In the genomic region with DNA sequence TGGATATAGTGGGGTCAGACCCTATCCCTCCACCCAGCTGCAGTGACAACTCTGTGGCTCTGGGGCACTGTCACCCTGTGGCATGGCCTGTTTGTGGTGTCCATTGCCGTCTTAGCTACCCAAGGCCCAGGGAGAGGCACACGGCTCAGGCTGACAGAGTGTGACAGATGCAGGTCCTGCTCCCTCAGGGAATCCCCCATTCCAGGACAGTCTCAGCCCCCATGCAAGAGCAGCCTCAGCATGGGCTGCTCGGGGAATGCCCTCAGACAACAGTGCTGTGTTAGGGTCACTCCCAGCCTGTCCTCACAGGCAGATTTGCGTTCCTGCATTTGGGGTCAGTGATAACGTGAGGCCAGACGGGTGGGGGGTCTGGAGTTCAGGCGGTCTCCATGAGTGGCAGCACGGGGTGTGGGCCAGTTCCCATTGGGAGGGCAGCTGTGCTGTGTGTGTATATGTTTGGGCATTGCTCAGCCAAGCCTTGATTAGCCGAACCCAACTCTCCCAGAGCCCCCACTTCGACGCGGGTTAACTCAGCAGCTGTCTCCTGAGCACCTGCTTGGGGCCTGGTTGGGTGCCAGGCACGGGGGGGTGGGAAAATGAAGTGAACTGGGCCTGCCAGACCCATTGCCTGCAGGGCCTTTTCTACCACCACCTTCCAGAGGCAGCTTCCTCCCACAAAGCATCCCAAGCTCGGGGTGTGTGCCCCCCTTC, we compare ENCODE assay signal across 29 cellular contexts. TPM values are rescaled to one million over a fixed set of nuclear protein-coding genes. Genes with fewer than 3 reads are reported as not detected.
A peak's percentile ranks its signal among the peaks of the same experiment; 100 is the strongest.
DNase-seq lines count a peak whose midpoint lies in the region; ATAC-seq, FAIRE-seq and TF ChIP-seq lines count a peak whose summit lies in the region.
"Had no signal": no experiment of that assay in that cellular context is flagged by ENCODE, and none has a peak within 500 bp of the region (broad histone marks: within the 10 kb centered on the region; RNA-seq: fewer than 3 reads in every experiment).

No MANE protein-coding gene starts in this region.

- H3K27ac ChIP-seq in H1 (ENCODE audit: low read depth, low read length) = no peak overlapping the region
- H3K27ac ChIP-seq: epithelial cell of prostate, left lung, Peyer's patch, skin epidermis had no signal

- no peak overlapping the region for H3K4me3 ChIP-seq in H1 (ENCODE audit: extremely low read depth in 1 of 4, insufficient read depth in 2 of 4, low read depth in 3 of 4, low read length in 4 of 4)
- H3K4me3 ChIP-seq: left lung, Peyer's patch, skin epidermis had no signal

- no peak for FAIRE-seq in H1 (lab: Jason Lieb, UNC)
- FAIRE-seq: GM12891, H54, urothelium cell line had no signal

- no peak for TF ChIP-seq POLR2A in H1 (IDR thresholded peaks at IDR 0.05; ENCODE audit: control extremely low read depth in 1 of 2, low read depth in 2 of 2, low read length in 2 of 2)

- H3K14ac ChIP-seq in H1 (ENCODE audit: insufficient read length) = no peak overlapping the region

- H3K79me2 ChIP-seq in H1 (ENCODE audit: control insufficient read depth in 1 of 2, insufficient read depth in 2 of 2, low read length in 2 of 2) = no peaks in the 10 kb centered on the region

- H3K9me3 ChIP-seq in H1 (ENCODE audit: insufficient read depth in 2 of 2, low read depth in 1 of 2, low read length in 1 of 2) = peaks cover under 1 to 5% of the 10 kb centered on the region in 2 experiments; a peak in 2 of 4 replicates
- H3K9me3 ChIP-seq: left lung, Peyer's patch had no signal

- H3K79me1 ChIP-seq in H1 (ENCODE audit: low read depth, low read length) = no peaks in the 10 kb centered on the region

- H2BK5ac ChIP-seq in H1 (ENCODE audit: low read depth, low read length) = no peak overlapping the region

- CTCF ChIA-PET in H1 (lab: Charles Lee; ENCODE audit: partially characterized antibody) = interaction anchor here (1.2 to 1.5 kb wide), 2 partner anchors 13 to 15 kb away, joined by 4 read pairs; no protein-coding TSS in a partner anchor

- TF ChIP-seq CTCF in H1 (IDR thresholded peaks at IDR 0.05; ENCODE audit: control extremely low read depth in 1 of 3, insufficient read depth in 1 of 3, low read depth in 1 of 3, low read length in 3 of 3) = no peak

- no peak overlapping the region for H2BK20ac ChIP-seq in H1 (ENCODE audit: low read length)

- H3K4me3 Mint-ChIP-seq in immature natural killer cell = no peak overlapping the region
- H3K4me3 Mint-ChIP-seq in activated T-helper 17 cell treated with anti-CD3 and anti-CD28 coated beads, Interleukin-2, amount 50 U/mL, for 72 hours = no peak overlapping the region
- H3K4me3 Mint-ChIP-seq: activated CD4-positive, alpha-beta T cell treated with anti-CD3 and anti-CD28 coated beads, Interleukin-2, amount 10 ng/mL, durations not matched to agents 24 days and 14 days; activated naive CD8-positive, alpha-beta T cell; CD8-positive, alpha-beta T cell; T-cell had no signal

- no peak overlapping the region for H2BK120ac ChIP-seq in H1 (replicated peaks; ENCODE audit: low read depth, low read length)

- H4K5ac ChIP-seq in H1 (ENCODE audit: insufficient read length, low read depth, low read length) = no peak overlapping the region

- no peak overlapping the region for H3K23ac ChIP-seq in H1 (ENCODE audit: insufficient read length)

- H4K8ac ChIP-seq in H1 (ENCODE audit: extremely low read depth, insufficient read depth, low read length) = 0 out of 2 replicates have a peak overlapping the region, but pooled peaks have one; percentile 9

- H3K4ac ChIP-seq in H1 (replicated peaks; ENCODE audit: insufficient read length, low read depth, low read length) = no peak overlapping the region

- TF ChIP-seq EP300 in H1 (IDR thresholded peaks at IDR 0.05; ENCODE audit: borderline replicate concordance in 1 of 2, low read depth in 2 of 2, low read length in 2 of 2) = no peak

- peak overlapping the region; percentile 72; the same call in 1 of the 2 replicates for H2BK15ac ChIP-seq in H1 (ENCODE audit: low read length)

- no peak overlapping the region for H3K56ac ChIP-seq in H1 (replicated peaks; ENCODE audit: insufficient read length, low read depth, low read length)

- no peaks in the 10 kb centered on the region for H3K36me3 ChIP-seq in H1 (ENCODE audit: control insufficient read depth in 2 of 4, insufficient read depth in 4 of 4, low read length in 3 of 4)
- H3K36me3 ChIP-seq: left lung, Peyer's patch had no signal

- peaks cover 5 to 63% (median 38%) of the 10 kb centered on the region in 4 experiments for H3K27me3 ChIP-seq in H1 (replicated peaks in 1 of 4; ENCODE audit: control insufficient read depth in 3 of 4, extremely low read depth in 1 of 4, insufficient read depth in 3 of 4, low read length in 3 of 4)
- H3K27me3 ChIP-seq: left lung, Peyer's patch had no signal

- H2AFZ ChIP-seq in H1 (ENCODE audit: low read length) = no peak overlapping the region

- POLR2A ChIA-PET in H1 (lab: Charles Lee; ENCODE audit: partially characterized antibody) = no interaction called here

- no peaks in the 10 kb centered on the region for H3K36me3 Mint-ChIP-seq in immature natural killer cell
- H3K36me3 Mint-ChIP-seq in activated T-helper 17 cell treated with anti-CD3 and anti-CD28 coated beads, Interleukin-2, amount 50 U/mL, for 72 hours (ENCODE audit: low read depth) = no peaks in the 10 kb centered on the region

- peaks cover 0 to 7% (median 5%) of the 10 kb centered on the region in 3 donors for H3K27me3 Mint-ChIP-seq in immature natural killer cell (ENCODE audit: low read depth in 3 of 3)
- no peaks in the 10 kb centered on the region for H3K27me3 Mint-ChIP-seq in activated T-helper 17 cell treated with anti-CD3 and anti-CD28 coated beads, Interleukin-2, amount 50 U/mL, for 72 hours
- H3K27me3 Mint-ChIP-seq: activated CD4-positive, alpha-beta T cell treated with anti-CD3 and anti-CD28 coated beads, Interleukin-2, amount 10 ng/mL, durations not matched to agents 24 days and 14 days; activated naive CD8-positive, alpha-beta T cell; naive thymus-derived CD4-positive, alpha-beta T cell; T-cell had no signal

- H3K18ac ChIP-seq in H1 (ENCODE audit: extremely low read depth, low read length) = no peak overlapping the region

- H3K27ac Mint-ChIP-seq in immature natural killer cell = no peak overlapping the region
- H3K27ac Mint-ChIP-seq in activated T-helper 17 cell treated with anti-CD3 and anti-CD28 coated beads, Interleukin-2, amount 50 U/mL, for 72 hours = no peak overlapping the region
- H3K27ac Mint-ChIP-seq: activated CD4-positive, alpha-beta T cell treated with anti-CD3 and anti-CD28 coated beads, Interleukin-2, amount 10 ng/mL, durations not matched to agents 24 days and 14 days; activated naive CD8-positive, alpha-beta T cell; CD8-positive, alpha-beta T cell; naive thymus-derived CD4-positive, alpha-beta T cell; T-cell had no signal

- H3K4me1 Mint-ChIP-seq in immature natural killer cell = no peaks in the 10 kb centered on the region
- no peaks in the 10 kb centered on the region for H3K4me1 Mint-ChIP-seq in activated T-helper 17 cell treated with anti-CD3 and anti-CD28 coated beads, Interleukin-2, amount 50 U/mL, for 72 hours
- H3K4me1 Mint-ChIP-seq: activated CD4-positive, alpha-beta T cell treated with anti-CD3 and anti-CD28 coated beads, Interleukin-2, amount 10 ng/mL, durations not matched to agents 24 days and 14 days had no signal

- TF ChIP-seq RAD21 in H1 (IDR thresholded peaks at IDR 0.05 in 1 of 2, conservative IDR thresholded peaks at IDR 0.05 in 1 of 2; ENCODE audit: low read depth in 2 of 2, low read length in 2 of 2) = no peak

- no peaks in the 10 kb centered on the region; the same call in 1 of the 2 replicates for H3K23me2 ChIP-seq in H1 (ENCODE audit: low read depth, low read length)

- H3K4me1 ChIP-seq in H1 (replicated peaks in 1 of 4; ENCODE audit: control insufficient read depth in 3 of 4, insufficient read depth in 4 of 4, low read length in 3 of 4) = peaks cover 0 to 20% (median 12%) of the 10 kb centered on the region in 4 experiments; a peak in 6 of 7 replicates

- H3K9me3 Mint-ChIP-seq in immature natural killer cell = no peaks in the 10 kb centered on the region
- H3K9me3 Mint-ChIP-seq in activated T-helper 17 cell treated with anti-CD3 and anti-CD28 coated beads, Interleukin-2, amount 50 U/mL, for 72 hours = peaks cover 5% of the 10 kb centered on the region

- peak overlapping the region; percentile 46; the same call in 1 of the 2 replicates for H2AK5ac ChIP-seq in H1 (ENCODE audit: low read depth, low read length)

- intact Hi-C loops in left ventricle myocardium superior (cut with micrococcal nuclease) (no loop called here), Right ventricle myocardium inferior (cut with DNase I) (no loop called here), posterior vena cava (cut with DNase I) (loop anchor here in 1 of 2 donors (10.0 kb wide), 1 partner anchor 180 kb away; a partner anchor contains a TSS)

- peak overlapping the region; percentile 56; the same call in 1 of the 2 replicates for H2BK12ac ChIP-seq in H1 (ENCODE audit: low read depth, low read length)

- H4K91ac ChIP-seq in H1 (replicated peaks; ENCODE audit: insufficient read length, low read length) = no peak overlapping the region

- no peaks in the 10 kb centered on the region for H4K20me1 ChIP-seq in H1 (replicated peaks in 1 of 2; ENCODE audit: control insufficient read depth in 1 of 2, insufficient read depth in 2 of 2, low read length in 2 of 2)

- peak; percentile 20 for DNase-seq in left ventricle myocardium superior
- no peak for DNase-seq in Right ventricle myocardium inferior (ENCODE audit: missing footprints)
- DNase-seq in H1 (ENCODE audit: low read depth in 1 of 2, low spot score in 2 of 2) = no peak
- peak; percentile 58 for DNase-seq in posterior vena cava (ENCODE audit: low spot score)
- no peak for DNase-seq in hepatic stellate cell (ENCODE audit: low spot score)
- DNase-seq in immature natural killer cell = no peak
- DNase-seq: activated CD4-positive, alpha-beta T cell treated with anti-CD3 and anti-CD28 coated beads, Interleukin-2, amount 10 ng/mL, durations not matched to agents 24 days and 14 days; activated CD8-positive, alpha-beta memory T cell treated with anti-CD3 and anti-CD28 coated beads for 24 hours; activated effector memory CD4-positive, alpha-beta T cell treated with anti-CD3 and anti-CD28 coated beads, Interleukin-2, amount 50 U/mL, for 16 hours; CD8-positive, alpha-beta T cell; cortex of kidney; effector memory CD4-positive, alpha-beta T cell; naive thymus-derived CD4-positive, alpha-beta T cell; NCI-H1048; NCI-H1930; NCI-H2227 treated with DMSO at 0.1 percent for 48 hours; NCI-H526; occipital lobe; stimulated activated naive CD4-positive, alpha-beta T cell; T-cell had no signal

- H3K9ac ChIP-seq in H1 (replicated peaks in 1 of 4; ENCODE audit: extremely low read depth in 1 of 4, low read depth in 3 of 4, low read length in 3 of 4) = no peak overlapping the region

- ATAC-seq in left ventricle myocardium superior (no peak), Right ventricle myocardium inferior (no peak)
- ATAC-seq in activated T-helper 17 cell treated with anti-CD3 and anti-CD28 coated beads, Interleukin-2, amount 50 U/mL, for 72 hours (replicated peaks) = no peak
- ATAC-seq: CD8-positive, alpha-beta T cell; left lung; naive thymus-derived CD4-positive, alpha-beta T cell; T-cell had no signal

- WGBS in H1 (ENCODE audit: extremely low coverage in 1 of 2, insufficient coverage in 1 of 2, insufficient read length in 1 of 2, insufficient replicate concordance in 2 of 2, low coverage in 1 of 2, low lambda C conversion rate in 2 of 2, missing lambda C conversion rate in 1 of 2), 2 experiments = 88% methylated on average over 14 of the region's 14 CpGs; no CpG with 5 or more reads in 1 of the 2 experiments

- no peak overlapping the region for H3K4me2 ChIP-seq in H1 (ENCODE audit: insufficient read depth in 1 of 2, low read depth in 2 of 2, low read length in 2 of 2)

RNA-seq across cellular contexts. Expression of a gene that starts 5.3 kb away (rescaled TPM):
- total RNA-seq in left ventricle myocardium superior (0.35 TPM), Right ventricle myocardium inferior (0.32 TPM), posterior vena cava (1 to 10 TPM; 1.8 to 3.5 TPM)
- total RNA-seq in H1 (2021; fragmentation: NEBNext Ultra II Directional; extraction: Animal tissue kit (Norgen Biotek cat#: 25700)) = 1.2 TPM in 2 replicates
- polyA plus RNA-seq in H1 (2011; rRNA removed) (0.19 and 0.21 TPM in 2 replicates), immature natural killer cell (under 1 TPM in 2 of 3 donors, not detected in 1; 0.04 to 0.12 TPM)
- polyA plus RNA-seq in H1 (2011; cell fraction: cytosol; rRNA removed) = 0.08 TPM
- polyA plus RNA-seq in H1 (2011; cell fraction: nucleus; rRNA removed) = 2.4 TPM
- 0.19 to 0.30 TPM (median 0.24 TPM) in 4 replicates for polyA plus RNA-seq in H1 (2012, experiment 1 of 2)
- 0.01 TPM for polyA plus RNA-seq in H1 (2012, experiment 2 of 2)
- 0.20 TPM for polyA plus RNA-seq in H1 (2013, experiment 1 of 2)
- 0.13 TPM for polyA plus RNA-seq in H1 (2013, experiment 2 of 2)
- 6.2 and 7.3 TPM in 2 replicates for polyA minus RNA-seq in H1 (2011; rRNA and poly(A)+ RNA removed)
- 1.0 TPM for polyA minus RNA-seq in H1 (2011; cell fraction: cytosol; rRNA and poly(A)+ RNA removed)
- 21.4 TPM for polyA minus RNA-seq in H1 (2011; cell fraction: nucleus; rRNA and poly(A)+ RNA removed)
- under 1 TPM; 0.24 to 0.64 TPM for total RNA-seq in activated T-helper 17 cell treated with anti-CD3 and anti-CD28 coated beads, Interleukin-2, amount 50 U/mL, for 72 hours

Comparison
In these comparisons a context has a peak if more than half of its experiments do, and no peak if none do; other contexts are left out.
1. DNase-seq: peak in left ventricle myocardium superior (single experiment) and posterior vena cava (single experiment); none in Right ventricle myocardium inferior (single experiment), H1 (0 of 2), hepatic stellate cell (single experiment) and immature natural killer cell (0 of 3).